ENCODE assay signal across 8 cellular contexts in genomic region chr18:63936156-63936931, GRCh38. TPM values are rescaled to one million over a fixed set of nuclear protein-coding genes. Genes with fewer than 3 reads are reported as not detected.
A peak's percentile ranks its signal among the peaks of the same experiment; 100 is the strongest.
DNase-seq lines count a peak whose midpoint lies in the region; ATAC-seq lines count a peak whose summit lies in the region.

No MANE protein-coding gene starts in this region.

- H3K36me3 ChIP-seq in esophagus (ENCODE audit: control insufficient read depth in 2 of 2, insufficient read depth in 2 of 2, low read length in 1 of 2) = no peaks in the 10 kb centered on the region

- H3K27ac ChIP-seq in esophagus (ENCODE audit: low read depth in 2 of 2, low read length in 1 of 2) = peak overlapping the region in 1 of 2 donors; percentile 15

- H3K36me3 Mint-ChIP-seq in stimulated activated effector memory CD8-positive, alpha-beta T cell treated with anti-CD3 and anti-CD28 coated beads, Interleukin-12 subunit alpha, Interleukin-12 subunit beta, amount 100 ng/mL, for 72 hours = no peaks in the 10 kb centered on the region

- 1 to 2% methylated on average over 48 to 54 of the region's 54 CpGs for WGBS in esophagus, 2 donors

- H3K27me3 ChIP-seq in esophagus (ENCODE audit: control insufficient read depth in 1 of 2, insufficient read depth in 2 of 2, low read length in 2 of 2) (no peaks in the 10 kb centered on the region), mononuclear cell (ENCODE audit: insufficient read depth, low read length) (peaks cover 5% of the 10 kb centered on the region)

- no peak overlapping the region for H3K4me3 Mint-ChIP-seq in stimulated activated effector memory CD8-positive, alpha-beta T cell treated with anti-CD3 and anti-CD28 coated beads, Interleukin-12 subunit alpha, Interleukin-12 subunit beta, amount 100 ng/mL, for 72 hours

- ATAC-seq in GM19395 (IDR thresholded peaks at IDR 0.05; ENCODE audit: unreplicated experiment) (peak; percentile 99), HG03457 (IDR thresholded peaks at IDR 0.05; ENCODE audit: unreplicated experiment) (peak; percentile 98)
- peak; percentile 93 for ATAC-seq in stimulated activated effector memory CD8-positive, alpha-beta T cell treated with anti-CD3 and anti-CD28 coated beads, Interleukin-12 subunit alpha, Interleukin-12 subunit beta, amount 100 ng/mL, for 72 hours

- peaks cover 6% of the 10 kb centered on the region for H3K4me1 Mint-ChIP-seq in stimulated activated effector memory CD8-positive, alpha-beta T cell treated with anti-CD3 and anti-CD28 coated beads, Interleukin-12 subunit alpha, Interleukin-12 subunit beta, amount 100 ng/mL, for 72 hours

- H3K9me3 ChIP-seq in esophagus (ENCODE audit: control insufficient read depth in 2 of 2, insufficient read depth in 1 of 2, low read depth in 1 of 2, low read length in 1 of 2) (no peaks in the 10 kb centered on the region), mononuclear cell (ENCODE audit: low read depth, low read length) (no peaks in the 10 kb centered on the region)

- peak; percentile 91 for DNase-seq in COR-L47 (lab: John Stamatoyannopoulos, UW)
- peak; percentile 62 for DNase-seq in NCI-H82 treated with DMSO at 0.1 percent for 48 hours (lab: John Stamatoyannopoulos, UW; ENCODE audit: unreplicated experiment)
- peak; percentile 12 for DNase-seq in activated CD8-positive, alpha-beta memory T cell treated with anti-CD3 and anti-CD28 coated beads, Interleukin-2, amount 50 U/mL, for 24 hours (ENCODE audit: extremely low read depth)
- DNase-seq in stimulated activated effector memory CD8-positive, alpha-beta T cell treated with anti-CD3 and anti-CD28 coated beads, Interleukin-12 subunit alpha, Interleukin-12 subunit beta, amount 100 ng/mL, for 72 hours (ENCODE audit: low spot score in 2 of 2) = peak; percentile 49 to 79

- H3K27ac Mint-ChIP-seq in stimulated activated effector memory CD8-positive, alpha-beta T cell treated with anti-CD3 and anti-CD28 coated beads, Interleukin-12 subunit alpha, Interleukin-12 subunit beta, amount 100 ng/mL, for 72 hours = peak overlapping the region; percentile 38

- H3K9me3 Mint-ChIP-seq in stimulated activated effector memory CD8-positive, alpha-beta T cell treated with anti-CD3 and anti-CD28 coated beads, Interleukin-12 subunit alpha, Interleukin-12 subunit beta, amount 100 ng/mL, for 72 hours = no peaks in the 10 kb centered on the region

- peak overlapping the region; percentile 51 to 65 for H3K4me3 ChIP-seq in esophagus (ENCODE audit: low read depth in 1 of 2, low read length in 2 of 2)
- peak overlapping the region; percentile 48 for H3K4me3 ChIP-seq in mononuclear cell (ENCODE audit: low read length)

- H3K4me1 ChIP-seq in esophagus (ENCODE audit: control insufficient read depth in 2 of 2, insufficient read depth in 2 of 2, low read length in 1 of 2) (peaks cover 0 to 2% of the 10 kb centered on the region in 2 donors), mononuclear cell (ENCODE audit: insufficient read depth, low read length) (peaks cover 17% of the 10 kb centered on the region)

RNA-seq across cellular contexts. Expression of gene HMSD, which starts 12.8 kb away (rescaled TPM):
- polyA plus RNA-seq in esophagus = under 1 TPM; 0.26 to 0.55 TPM
- total RNA-seq in mononuclear cell = not detected

RNA-seq across cellular contexts. Expression of gene SERPINB10, which starts 28.6 kb away (rescaled TPM):
- polyA plus RNA-seq in esophagus = under 1 TPM; 0.06 to 0.46 TPM
- 5.7 TPM for total RNA-seq in mononuclear cell

RNA-seq across cellular contexts. Expression of gene SERPINB8, which starts 33.5 kb away (rescaled TPM):
- 10 to 100 TPM; 20.6 to 27.3 TPM for polyA plus RNA-seq in esophagus
- 18.8 TPM for total RNA-seq in mononuclear cell

RNA-seq across cellular contexts. Expression of gene SERPINB2, which starts 48.8 kb away (rescaled TPM):
- polyA plus RNA-seq in esophagus = 100 to 1,000 TPM; 186 to 241 TPM
- 143 TPM for total RNA-seq in mononuclear cell

Comparison
In these comparisons a context has a peak if more than half of its experiments do, and no peak if none do; other contexts are left out.
1. DNase-seq: peak in every context shown above with its lines; median percentile 91 in COR-L47; 64 in stimulated activated effector memory CD8-positive, alpha-beta T cell treated with anti-CD3 and anti-CD28 coated beads, Interleukin-12 subunit alpha, Interleukin-12 subunit beta, amount 100 ng/mL, for 72 hours; 62 in NCI-H82 treated with DMSO at 0.1 percent for 48 hours; 12 in activated CD8-positive, alpha-beta memory T cell treated with anti-CD3 and anti-CD28 coated beads, Interleukin-2, amount 50 U/mL, for 24 hours.